20 cellular contexts compared by ENCODE assay signal in genomic region chr14:22271838-22272237, GRCh38.
DNase-seq lines count a peak whose midpoint lies in the region; ATAC-seq and TF ChIP-seq lines count a peak whose summit lies in the region.
"Had no signal": no experiment of that assay in that cellular context is flagged by ENCODE, and none has a peak within 500 bp of the region (broad histone marks: within the 10 kb centered on the region; RNA-seq: fewer than 3 reads in every experiment).

No MANE protein-coding gene starts in this region.

- H4K91ac ChIP-seq in trophoblast cell (ENCODE audit: low read depth, low read length), result no peak overlapping the region

- no peak overlapping the region for H2BK5ac ChIP-seq in trophoblast cell (ENCODE audit: low read depth, low read length, poor library complexity)

- H3K27ac ChIP-seq in trophoblast cell (ENCODE audit: low read depth, low read length), result no peak overlapping the region
- H3K27ac ChIP-seq in gastroesophageal sphincter, result no peak overlapping the region
- H3K27ac ChIP-seq: heart left ventricle, pancreas, SJCRH30 had no signal

- H3K9me3 ChIP-seq in trophoblast cell (ENCODE audit: insufficient read depth, low read depth, low read length), result no peaks in the 10 kb centered on the region
- H3K9me3 ChIP-seq in gastroesophageal sphincter, result no peaks in the 10 kb centered on the region
- H3K9me3 ChIP-seq: heart left ventricle, pancreas, SJCRH30 had no signal

- ATAC-seq in gastroesophageal sphincter, result no peak
- ATAC-seq: heart left ventricle; natural killer cell treated with Interleukin-12 subunit alpha and Interleukin-12 subunit beta and Interleukin-15 and Interleukin-18, amount 100 ng/mL, for 72 hours; Panc1; pancreas; right cardiac atrium had no signal

- H3K4me3 ChIP-seq in trophoblast cell (ENCODE audit: low read depth, low read length), result no peak overlapping the region
- no peak overlapping the region for H3K4me3 ChIP-seq in gastroesophageal sphincter
- H3K4me3 ChIP-seq: heart left ventricle, pancreas, SJCRH30 had no signal

- no peak for TF ChIP-seq EP300 in gastroesophageal sphincter (IDR thresholded peaks at IDR 0.05)

- DNase-seq in activated T-cell treated with anti-CD3 and anti-CD28 coated beads, Interleukin-2, amount 50 U/mL, for 24 hours, result no peak
- DNase-seq in activated T-cell treated with anti-CD3 and anti-CD28 coated beads for 4 hours (no peak), ELF-1 (ENCODE audit: low read depth, low spot score) (peak; percentile 22), trophoblast cell (peak; percentile 52 to 72), midbrain (lab: John Stamatoyannopoulos, UW) (no peak)
- no peak for DNase-seq in activated naive CD8-positive, alpha-beta T cell treated with anti-CD3 and anti-CD28 coated beads for 36 hours
- DNase-seq: activated effector memory CD4-positive, alpha-beta T cell treated with Interleukin-2 at 50 U/mL for 16 hours; C1 segment of cervical spinal cord; central memory CD4-positive, alpha-beta T cell; GOT3; heart left ventricle; NCI-H1105 treated with DMSO at 0.1 percent for 48 hours; NCI-H2081; pancreas; right cardiac atrium; SJCRH30; stimulated activated CD4-positive, alpha-beta T cell treated with anti-CD3 and anti-CD28 coated beads, Interleukin-12 subunit alpha, Interleukin-12 subunit beta, amount 100 ng/mL, for 4 hours had no signal

- no peak for TF ChIP-seq CTCF in gastroesophageal sphincter (IDR thresholded peaks at IDR 0.05)

- no peak overlapping the region for H3K9ac ChIP-seq in trophoblast cell (ENCODE audit: low read length)

- H3K4me3 Mint-ChIP-seq in activated T-cell treated with anti-CD3 and anti-CD28 coated beads, Interleukin-2, amount 50 U/mL, for 24 hours, result peak overlapping the region; percentile 59
- H3K4me3 Mint-ChIP-seq in activated naive CD8-positive, alpha-beta T cell treated with anti-CD3 and anti-CD28 coated beads for 36 hours, result peak overlapping the region; percentile 54
- H3K4me3 Mint-ChIP-seq: natural killer cell treated with Interleukin-12 subunit alpha and Interleukin-12 subunit beta and Interleukin-15 and Interleukin-18, amount 100 ng/mL, for 72 hours had no signal

- no peak overlapping the region for H2BK120ac ChIP-seq in trophoblast cell (ENCODE audit: insufficient read depth, low read length, poor library complexity)

- H3K4ac ChIP-seq in trophoblast cell (ENCODE audit: low read depth, low read length), result no peak overlapping the region

- H3K9me3 Mint-ChIP-seq in activated T-cell treated with anti-CD3 and anti-CD28 coated beads, Interleukin-2, amount 50 U/mL, for 24 hours, result no peaks in the 10 kb centered on the region
- no peaks in the 10 kb centered on the region for H3K9me3 Mint-ChIP-seq in activated naive CD8-positive, alpha-beta T cell treated with anti-CD3 and anti-CD28 coated beads for 36 hours
- H3K9me3 Mint-ChIP-seq: natural killer cell treated with Interleukin-12 subunit alpha and Interleukin-12 subunit beta and Interleukin-15 and Interleukin-18, amount 100 ng/mL, for 72 hours had no signal

- H3K23ac ChIP-seq in trophoblast cell (ENCODE audit: low read length), result no peak overlapping the region

- no peak overlapping the region for H3K4me2 ChIP-seq in trophoblast cell (ENCODE audit: low read length)

- H2AFZ ChIP-seq in trophoblast cell (ENCODE audit: insufficient read depth, low read length, poor library complexity), result no peak overlapping the region

- H2AK5ac ChIP-seq in trophoblast cell (ENCODE audit: low read length), result no peak overlapping the region

- H3K27me3 Mint-ChIP-seq in activated T-cell treated with anti-CD3 and anti-CD28 coated beads, Interleukin-2, amount 50 U/mL, for 24 hours, result no peaks in the 10 kb centered on the region
- no peaks in the 10 kb centered on the region for H3K27me3 Mint-ChIP-seq in activated naive CD8-positive, alpha-beta T cell treated with anti-CD3 and anti-CD28 coated beads for 36 hours

- no peaks in the 10 kb centered on the region for H3K79me1 ChIP-seq in trophoblast cell (ENCODE audit: low read length)

- H3K27me3 ChIP-seq in trophoblast cell (ENCODE audit: insufficient read depth, low read length) (no peaks in the 10 kb centered on the region), gastroesophageal sphincter (no peaks in the 10 kb centered on the region)
- H3K27me3 ChIP-seq: pancreas, SJCRH30 had no signal

- H3K36me3 Mint-ChIP-seq in activated T-cell treated with anti-CD3 and anti-CD28 coated beads, Interleukin-2, amount 50 U/mL, for 24 hours (ENCODE audit: low read depth), result no peaks in the 10 kb centered on the region
- no peaks in the 10 kb centered on the region for H3K36me3 Mint-ChIP-seq in activated naive CD8-positive, alpha-beta T cell treated with anti-CD3 and anti-CD28 coated beads for 36 hours
- H3K36me3 Mint-ChIP-seq: natural killer cell treated with Interleukin-12 subunit alpha and Interleukin-12 subunit beta and Interleukin-15 and Interleukin-18, amount 100 ng/mL, for 72 hours had no signal

- H3K36me3 ChIP-seq in trophoblast cell (ENCODE audit: control insufficient read depth in 1 of 2, insufficient read depth in 2 of 2, low read length in 2 of 2) (no peaks in the 10 kb centered on the region), gastroesophageal sphincter (no peaks in the 10 kb centered on the region)
- H3K36me3 ChIP-seq: heart left ventricle, pancreas, SJCRH30 had no signal

- no peak overlapping the region for H2BK12ac ChIP-seq in trophoblast cell (ENCODE audit: low read length)

- H4K8ac ChIP-seq in trophoblast cell (ENCODE audit: low read depth, low read length), result no peak overlapping the region

- H3K4me1 Mint-ChIP-seq in activated T-cell treated with anti-CD3 and anti-CD28 coated beads, Interleukin-2, amount 50 U/mL, for 24 hours (ENCODE audit: low read depth), result peaks cover 1% of the 10 kb centered on the region
- H3K4me1 Mint-ChIP-seq in activated naive CD8-positive, alpha-beta T cell treated with anti-CD3 and anti-CD28 coated beads for 36 hours, result peaks cover 1% of the 10 kb centered on the region

- H3K4me1 ChIP-seq in trophoblast cell (ENCODE audit: control insufficient read depth in 1 of 2, insufficient read depth in 2 of 2, low read length in 2 of 2), result peaks cover 0 to 2% of the 10 kb centered on the region in 2 experiments
- no peaks in the 10 kb centered on the region for H3K4me1 ChIP-seq in gastroesophageal sphincter
- H3K4me1 ChIP-seq: heart left ventricle, pancreas, SJCRH30 had no signal

- no peak for TF ChIP-seq POLR2A in gastroesophageal sphincter (IDR thresholded peaks at IDR 0.05)

- no peak overlapping the region for H4K12ac ChIP-seq in trophoblast cell (ENCODE audit: low read depth, low read length)

- no peaks in the 10 kb centered on the region for H3K79me2 ChIP-seq in trophoblast cell (ENCODE audit: control insufficient read depth, insufficient read depth, low read length, poor library complexity)

- H3K18ac ChIP-seq in trophoblast cell (ENCODE audit: low read length), result no peak overlapping the region

- H3K14ac ChIP-seq in trophoblast cell (ENCODE audit: low read length), result no peak overlapping the region

- H3K27ac Mint-ChIP-seq in activated T-cell treated with anti-CD3 and anti-CD28 coated beads, Interleukin-2, amount 50 U/mL, for 24 hours, result no peak overlapping the region
- H3K27ac Mint-ChIP-seq in activated naive CD8-positive, alpha-beta T cell treated with anti-CD3 and anti-CD28 coated beads for 36 hours, result peak overlapping the region; percentile 69
- H3K27ac Mint-ChIP-seq: natural killer cell treated with Interleukin-12 subunit alpha and Interleukin-12 subunit beta and Interleukin-15 and Interleukin-18, amount 100 ng/mL, for 72 hours had no signal

- no CpG with 5 or more reads among the region's 4 CpGs for WGBS in trophoblast cell (ENCODE audit: extremely low coverage, insufficient coverage, insufficient read length)
- WGBS in gastroesophageal sphincter (ENCODE audit: low coverage in 1 of 2), 2 donors, result 34 to 38% methylated on average over 3 to 4 of the region's 4 CpGs

Comparison
In these comparisons a context has a peak if more than half of its experiments do, and no peak if none do; other contexts are left out.
1. DNase-seq: peak in ELF-1 (single experiment) and trophoblast cell (2 of 2); none in activated T-cell treated with anti-CD3 and anti-CD28 coated beads, Interleukin-2, amount 50 U/mL, for 24 hours (single experiment), activated T-cell treated with anti-CD3 and anti-CD28 coated beads for 4 hours (single experiment), activated naive CD8-positive, alpha-beta T cell treated with anti-CD3 and anti-CD28 coated beads for 36 hours (single experiment) and midbrain (single experiment).